12 cellular contexts compared by ENCODE assay signal in genomic region chr1:61606448-61607312, GRCh38.
DNase-seq lines count a peak whose midpoint lies in the region; ATAC-seq and TF ChIP-seq lines count a peak whose summit lies in the region.
"Had no signal": no experiment of that assay in that cellular context is flagged by ENCODE, and none has a peak within 500 bp of the region (broad histone marks: within the 10 kb centered on the region; RNA-seq: fewer than 3 reads in every experiment).

No MANE protein-coding gene starts in this region.

- no peaks in the 10 kb centered on the region for H3K36me3 ChIP-seq in body of pancreas (replicated peaks in 1 of 2; ENCODE audit: insufficient read depth in 1 of 2, low read depth in 2 of 2)
- no peaks in the 10 kb centered on the region for H3K36me3 ChIP-seq in rectal smooth muscle tissue (ENCODE audit: control insufficient read depth, insufficient read depth, low read length)

- no peak for TF ChIP-seq CTCF in body of pancreas (IDR thresholded peaks at IDR 0.05)

- ATAC-seq in body of pancreas: peak; percentile 35
- ATAC-seq in left cardiac atrium: peak; percentile 88 to 92
- no peak for ATAC-seq in GM21381 (IDR thresholded peaks at IDR 0.05; ENCODE audit: unreplicated experiment)
- ATAC-seq in GM18511 (IDR thresholded peaks at IDR 0.05; ENCODE audit: unreplicated experiment): no peak

- H3K9ac ChIP-seq in rectal smooth muscle tissue (ENCODE audit: low read length): no peak overlapping the region

- H3K27me3 ChIP-seq in body of pancreas (no peaks in the 10 kb centered on the region), rectal smooth muscle tissue (ENCODE audit: control insufficient read depth, insufficient read depth, low read length) (no peaks in the 10 kb centered on the region)

- no peaks in the 10 kb centered on the region for H3K9me3 ChIP-seq in body of pancreas

- H3K4me3 ChIP-seq in body of pancreas: no peak overlapping the region
- no peak overlapping the region for H3K4me3 ChIP-seq in rectal smooth muscle tissue (ENCODE audit: low read length)

- DNase-seq in Ammon's horn (ENCODE audit: low spot score): peak; percentile 24
- peak in 3 of 4 donors; percentile 30 to 57 (median 38) for DNase-seq in body of pancreas
- peak; percentile 87 for DNase-seq in left cardiac atrium
- DNase-seq in NCI-H2081 (lab: John Stamatoyannopoulos, UW): no peak
- no peak for DNase-seq in NCI-H526 (lab: John Stamatoyannopoulos, UW)
- DNase-seq: activated naive CD8-positive, alpha-beta T cell treated with anti-CD3 and anti-CD28 coated beads for 36 hours; midbrain; NCI-H1694; stimulated activated CD4-positive, alpha-beta T cell treated with anti-CD3 and anti-CD28 coated beads, Interleukin-4, amount 100 ng/mL, for 24 hours had no signal

- TF ChIP-seq POLR2A in body of pancreas (IDR thresholded peaks at IDR 0.05): no peak

- intact Hi-C loops in body of pancreas (cut with DNase I): no loop called here
- intact Hi-C loops in left cardiac atrium (cut with DNase I): no loop called here

- WGBS in body of pancreas, 2 donors: 75 to 88% methylated on average over 15 of the region's 15 CpGs

- H3K27ac ChIP-seq in body of pancreas: peak overlapping the region in 1 of 4 donors; percentile 22
- peak overlapping the region; percentile 42 for H3K27ac ChIP-seq in rectal smooth muscle tissue (ENCODE audit: low read depth, low read length)

- H3K4me1 ChIP-seq in body of pancreas (no peaks in the 10 kb centered on the region), rectal smooth muscle tissue (ENCODE audit: control insufficient read depth, insufficient read depth, low read length) (peaks cover 3% of the 10 kb centered on the region)

Comparison
In these comparisons a context has a peak if more than half of its experiments do, and no peak if none do; other contexts are left out.
1. DNase-seq: peak in Ammon's horn (single experiment), body of pancreas (3 of 4) and left cardiac atrium (single experiment); none in NCI-H2081 (0 of 2) and NCI-H526 (0 of 2).
2. ATAC-seq: peak in body of pancreas (single experiment) and left cardiac atrium (2 of 2); none in GM21381 (single experiment) and GM18511 (single experiment).